6 cellular contexts compared by ENCODE assay signal in genomic region chr19:16541526-16542044, GRCh38. TPM values are rescaled to one million over a fixed set of nuclear protein-coding genes. Genes with fewer than 3 reads are reported as not detected.
DNase-seq lines count a peak whose midpoint lies in the region; ATAC-seq and TF ChIP-seq lines count a peak whose summit lies in the region.

No MANE protein-coding gene starts in this region.

- ATAC-seq in GM18517 (IDR thresholded peaks at IDR 0.05; ENCODE audit: unreplicated experiment) (peak; percentile 6), esophagus mucosa (peak; percentile 2)
- ATAC-seq in stimulated activated naive CD8-positive, alpha-beta T cell treated with anti-CD3 and anti-CD28 coated beads, Interleukin-15, amount 100 ng/mL, for 72 hours: peak; percentile 1

- H3K4me3 ChIP-seq in NB4 (ENCODE audit: low read depth, low read length): peak overlapping the region; percentile 97

- DNase-seq in NB4 (ENCODE audit: low read depth) (no peak), NCI-H187 treated with DMSO at 0.1 percent for 48 hours (lab: John Stamatoyannopoulos, UW) (no peak)
- no peak for DNase-seq in stimulated activated naive CD8-positive, alpha-beta T cell treated with anti-CD3 and anti-CD28 coated beads, Interleukin-15, amount 100 ng/mL, for 72 hours
- no peak for DNase-seq in activated CD8-positive, alpha-beta memory T cell treated with anti-CD3 and anti-CD28 coated beads for 24 hours

- no peak for TF ChIP-seq POLR2A in NB4 (IDR thresholded peaks at IDR 0.05; ENCODE audit: extremely low read depth, insufficient read length)

- TF ChIP-seq CTCF in NB4 (IDR thresholded peaks at IDR 0.05; ENCODE audit: low read depth, low read length): no peak

- H3K4me1 Mint-ChIP-seq in stimulated activated naive CD8-positive, alpha-beta T cell treated with anti-CD3 and anti-CD28 coated beads, Interleukin-15, amount 100 ng/mL, for 72 hours: peaks cover 77% of the 10 kb centered on the region

- H3K27me3 Mint-ChIP-seq in stimulated activated naive CD8-positive, alpha-beta T cell treated with anti-CD3 and anti-CD28 coated beads, Interleukin-15, amount 100 ng/mL, for 72 hours: no peaks in the 10 kb centered on the region

- H3K4me3 Mint-ChIP-seq in stimulated activated naive CD8-positive, alpha-beta T cell treated with anti-CD3 and anti-CD28 coated beads, Interleukin-15, amount 100 ng/mL, for 72 hours: peak overlapping the region; percentile 91 to 95

- H3K9me3 Mint-ChIP-seq in stimulated activated naive CD8-positive, alpha-beta T cell treated with anti-CD3 and anti-CD28 coated beads, Interleukin-15, amount 100 ng/mL, for 72 hours: no peaks in the 10 kb centered on the region

- peak overlapping the region in 1 of 2 donors; percentile 91 for H3K27ac Mint-ChIP-seq in stimulated activated naive CD8-positive, alpha-beta T cell treated with anti-CD3 and anti-CD28 coated beads, Interleukin-15, amount 100 ng/mL, for 72 hours

RNA-seq across cellular contexts. Expression of gene CHERP, which starts 0.7 kb away (rescaled TPM):
- 17.7 TPM for total RNA-seq in esophagus mucosa

RNA-seq across cellular contexts. Expression of gene SLC35E1, which starts 30.6 kb away (rescaled TPM):
- total RNA-seq in esophagus mucosa: 28.4 TPM

RNA-seq across cellular contexts. Expression of gene C19orf44, which starts 45.4 kb away (rescaled TPM):
- total RNA-seq in esophagus mucosa: 1.8 TPM

RNA-seq across cellular contexts. Expression of gene CALR3, which starts 45.6 kb away (rescaled TPM):
- total RNA-seq in esophagus mucosa: not detected
